In the genomic region with DNA sequence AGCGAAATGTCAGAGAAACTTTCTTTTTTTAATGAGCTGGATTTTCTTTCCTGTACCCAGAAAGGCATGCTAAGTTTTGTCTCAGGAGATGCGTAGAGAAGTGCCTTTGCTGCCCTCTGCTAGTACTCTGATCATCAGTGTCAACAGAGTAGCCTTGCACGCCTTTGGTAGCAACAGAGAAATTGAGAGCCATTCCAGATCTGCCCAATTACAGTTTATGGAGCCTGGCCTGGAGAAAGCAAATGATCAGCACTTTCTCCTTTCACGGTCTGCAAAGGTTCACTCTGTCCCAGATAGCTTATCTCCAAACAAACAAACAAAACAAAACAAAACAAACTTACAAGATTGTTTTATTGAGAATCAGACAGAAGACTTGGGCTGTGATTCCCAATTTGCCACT, we compare ENCODE assay signal across 1 cellular context.
TF ChIP-seq lines count a peak whose summit lies in the region.

No MANE protein-coding gene starts in this region.

TF ChIP-seq in GM23338, 12 proteins besides CTCF, POLR2A, EP300 and RAD21 (continued from another document):
- TF ChIP-seq CREB1 (CRISPR knock-in tag; IDR thresholded peaks at IDR 0.05; ENCODE audit: low read depth), result no peak
- no peak for TF ChIP-seq JUNB (IDR thresholded peaks at IDR 0.05; ENCODE audit: unreplicated experiment)
- no peak for TF ChIP-seq EZH2phosphoT487 (IDR thresholded peaks at IDR 0.05; ENCODE audit: unreplicated experiment)
- TF ChIP-seq, protein P1, sequence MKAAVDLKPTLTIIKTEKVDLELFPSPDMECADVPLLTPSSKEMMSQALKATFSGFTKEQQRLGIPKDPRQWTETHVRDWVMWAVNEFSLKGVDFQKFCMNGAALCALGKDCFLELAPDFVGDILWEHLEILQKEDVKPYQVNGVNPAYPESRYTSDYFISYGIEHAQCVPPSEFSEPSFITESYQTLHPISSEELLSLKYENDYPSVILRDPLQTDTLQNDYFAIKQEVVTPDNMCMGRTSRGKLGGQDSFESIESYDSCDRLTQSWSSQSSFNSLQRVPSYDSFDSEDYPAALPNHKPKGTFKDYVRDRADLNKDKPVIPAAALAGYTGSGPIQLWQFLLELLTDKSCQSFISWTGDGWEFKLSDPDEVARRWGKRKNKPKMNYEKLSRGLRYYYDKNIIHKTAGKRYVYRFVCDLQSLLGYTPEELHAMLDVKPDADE (IDR thresholded peaks at IDR 0.05), result no peak
- TF ChIP-seq, protein P2, sequence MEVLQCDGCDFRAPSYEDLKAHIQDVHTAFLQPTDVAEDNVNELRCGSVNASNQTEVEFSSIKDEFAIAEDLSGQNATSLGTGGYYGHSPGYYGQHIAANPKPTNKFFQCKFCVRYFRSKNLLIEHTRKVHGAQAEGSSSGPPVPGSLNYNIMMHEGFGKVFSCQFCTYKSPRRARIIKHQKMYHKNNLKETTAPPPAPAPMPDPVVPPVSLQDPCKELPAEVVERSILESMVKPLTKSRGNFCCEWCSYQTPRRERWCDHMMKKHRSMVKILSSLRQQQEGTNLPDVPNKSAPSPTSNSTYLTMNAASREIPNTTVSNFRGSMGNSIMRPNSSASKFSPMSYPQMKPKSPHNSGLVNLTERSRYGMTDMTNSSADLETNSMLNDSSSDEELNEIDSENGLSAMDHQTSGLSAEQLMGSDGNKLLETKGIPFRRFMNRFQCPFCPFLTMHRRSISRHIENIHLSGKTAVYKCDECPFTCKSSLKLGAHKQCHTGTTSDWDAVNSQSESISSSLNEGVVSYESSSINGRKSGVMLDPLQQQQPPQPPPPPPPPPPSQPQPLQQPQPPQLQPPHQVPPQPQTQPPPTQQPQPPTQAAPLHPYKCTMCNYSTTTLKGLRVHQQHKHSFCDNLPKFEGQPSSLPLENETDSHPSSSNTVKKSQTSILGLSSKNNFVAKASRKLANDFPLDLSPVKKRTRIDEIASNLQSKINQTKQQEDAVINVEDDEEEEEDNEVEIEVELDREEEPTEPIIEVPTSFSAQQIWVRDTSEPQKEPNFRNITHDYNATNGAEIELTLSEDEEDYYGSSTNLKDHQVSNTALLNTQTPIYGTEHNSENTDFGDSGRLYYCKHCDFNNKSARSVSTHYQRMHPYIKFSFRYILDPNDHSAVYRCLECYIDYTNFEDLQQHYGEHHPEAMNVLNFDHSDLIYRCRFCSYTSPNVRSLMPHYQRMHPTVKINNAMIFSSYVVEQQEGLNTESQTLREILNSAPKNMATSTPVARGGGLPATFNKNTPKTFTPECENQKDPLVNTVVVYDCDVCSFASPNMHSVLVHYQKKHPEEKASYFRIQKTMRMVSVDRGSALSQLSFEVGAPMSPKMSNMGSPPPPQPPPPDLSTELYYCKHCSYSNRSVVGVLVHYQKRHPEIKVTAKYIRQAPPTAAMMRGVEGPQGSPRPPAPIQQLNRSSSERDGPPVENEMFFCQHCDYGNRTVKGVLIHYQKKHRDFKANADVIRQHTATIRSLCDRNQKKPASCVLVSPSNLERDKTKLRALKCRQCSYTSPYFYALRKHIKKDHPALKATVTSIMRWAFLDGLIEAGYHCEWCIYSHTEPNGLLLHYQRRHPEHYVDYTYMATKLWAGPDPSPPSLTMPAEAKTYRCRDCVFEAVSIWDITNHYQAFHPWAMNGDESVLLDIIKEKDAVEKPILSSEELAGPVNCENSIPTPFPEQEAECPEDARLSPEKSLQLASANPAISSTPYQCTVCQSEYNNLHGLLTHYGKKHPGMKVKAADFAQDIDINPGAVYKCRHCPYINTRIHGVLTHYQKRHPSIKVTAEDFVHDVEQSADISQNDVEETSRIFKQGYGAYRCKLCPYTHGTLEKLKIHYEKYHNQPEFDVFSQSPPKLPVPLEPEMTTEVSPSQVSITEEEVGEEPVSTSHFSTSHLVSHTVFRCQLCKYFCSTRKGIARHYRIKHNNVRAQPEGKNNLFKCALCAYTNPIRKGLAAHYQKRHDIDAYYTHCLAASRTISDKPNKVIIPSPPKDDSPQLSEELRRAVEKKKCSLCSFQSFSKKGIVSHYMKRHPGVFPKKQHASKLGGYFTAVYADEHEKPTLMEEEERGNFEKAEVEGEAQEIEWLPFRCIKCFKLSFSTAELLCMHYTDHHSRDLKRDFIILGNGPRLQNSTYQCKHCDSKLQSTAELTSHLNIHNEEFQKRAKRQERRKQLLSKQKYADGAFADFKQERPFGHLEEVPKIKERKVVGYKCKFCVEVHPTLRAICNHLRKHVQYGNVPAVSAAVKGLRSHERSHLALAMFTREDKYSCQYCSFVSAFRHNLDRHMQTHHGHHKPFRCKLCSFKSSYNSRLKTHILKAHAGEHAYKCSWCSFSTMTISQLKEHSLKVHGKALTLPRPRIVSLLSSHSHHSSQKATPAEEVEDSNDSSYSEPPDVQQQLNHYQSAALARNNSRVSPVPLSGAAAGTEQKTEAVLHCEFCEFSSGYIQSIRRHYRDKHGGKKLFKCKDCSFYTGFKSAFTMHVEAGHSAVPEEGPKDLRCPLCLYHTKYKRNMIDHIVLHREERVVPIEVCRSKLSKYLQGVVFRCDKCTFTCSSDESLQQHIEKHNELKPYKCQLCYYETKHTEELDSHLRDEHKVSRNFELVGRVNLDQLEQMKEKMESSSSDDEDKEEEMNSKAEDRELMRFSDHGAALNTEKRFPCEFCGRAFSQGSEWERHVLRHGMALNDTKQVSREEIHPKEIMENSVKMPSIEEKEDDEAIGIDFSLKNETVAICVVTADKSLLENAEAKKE (CRISPR knock-in tag; IDR thresholded peaks at IDR 0.05), result no peak
- TF ChIP-seq ZNF114 (CRISPR knock-in tag; IDR thresholded peaks at IDR 0.05), result no peak
- no peak for TF ChIP-seq POLR2AphosphoS5 (IDR thresholded peaks at IDR 0.05; ENCODE audit: low read depth)
